In genomic region chr1:31460027-31460426, GRCh38 we compare ENCODE assay signal across 13 cellular contexts. TPM values are rescaled to one million over a fixed set of nuclear protein-coding genes. Genes with fewer than 3 reads are reported as not detected.
DNase-seq lines count a peak whose midpoint lies in the region; ATAC-seq, FAIRE-seq and TF ChIP-seq lines count a peak whose summit lies in the region.
"Had no signal": no experiment of that assay in that cellular context is flagged by ENCODE, and none has a peak within 500 bp of the region (broad histone marks: within the 10 kb centered on the region; RNA-seq: fewer than 3 reads in every experiment).

No MANE protein-coding gene starts in this region.

- no peaks in the 10 kb centered on the region for H3K79me2 ChIP-seq in GM12878 (ENCODE audit: control insufficient read depth, insufficient read depth, low read length)

- 13% methylated on average over 6 of the region's 6 CpGs for WGBS in GM12878 (ENCODE audit: insufficient coverage, insufficient replicate concordance, low lambda C conversion rate, missing lambda C conversion rate)
- WGBS in liver: 64% methylated on average over 6 of the region's 6 CpGs

- H3K36me3 Mint-ChIP-seq in HFFc6 (ENCODE audit: low read depth): peaks cover 29% of the 10 kb centered on the region

- H3K36me3 ChIP-seq in BJ (ENCODE audit: control insufficient read depth, insufficient read depth, low read length) (no peaks in the 10 kb centered on the region), GM12878 (ENCODE audit: control insufficient read depth in 2 of 2, insufficient read depth in 2 of 2, low read length in 1 of 2) (no peaks in the 10 kb centered on the region), liver (ENCODE audit: control insufficient read depth in 4 of 4, insufficient read depth in 3 of 4, low read depth in 1 of 4, low read length in 3 of 4) (no peaks in the 10 kb centered on the region)

- POLR2A ChIA-PET in BJ (lab: Charles Lee): no interaction called here
- POLR2A ChIA-PET in GM12878 (lab: Charles Lee): interaction anchor here (1.4 kb wide), 2 partner anchors 17 to 89 kb away, joined by 3 to 4 read pairs; no protein-coding TSS in a partner anchor

- H3K27me3 ChIP-seq in BJ (ENCODE audit: control insufficient read depth, insufficient read depth, low read length): peaks cover 8% of the 10 kb centered on the region
- no peaks in the 10 kb centered on the region for H3K27me3 ChIP-seq in GM12878 (replicated peaks in 1 of 2; ENCODE audit: control insufficient read depth in 2 of 2, insufficient read depth in 2 of 2, low read length in 1 of 2)
- no peaks in the 10 kb centered on the region for H3K27me3 ChIP-seq in liver (ENCODE audit: control insufficient read depth in 4 of 4, insufficient read depth in 4 of 4, low read length in 3 of 4)

- H3K27ac ChIP-seq in GM12878 (ENCODE audit: control insufficient read depth, insufficient read depth): no peak overlapping the region
- no peak overlapping the region for H3K27ac ChIP-seq in liver (ENCODE audit: low read depth in 1 of 2, low read length in 2 of 2)

- no peak for ATAC-seq in GM12878

- H3K4me1 ChIP-seq in GM12878 (ENCODE audit: control insufficient read depth, insufficient read depth, low read length) (no peaks in the 10 kb centered on the region), liver (ENCODE audit: control insufficient read depth in 4 of 4, insufficient read depth in 4 of 4, low read length in 3 of 4) (no peaks in the 10 kb centered on the region)

- peaks cover 37% of the 10 kb centered on the region for H3K9me3 Mint-ChIP-seq in HFFc6

- no peak overlapping the region for H2AFZ ChIP-seq in GM12878 (ENCODE audit: control insufficient read depth, low read depth, low read length)

- in situ Hi-C loops in GM12878 (cut with MboI): no loop called here

- no peak overlapping the region for H3K27ac Mint-ChIP-seq in HFFc6
- H3K27ac Mint-ChIP-seq: memory B cell had no signal

- no peak overlapping the region for H3K4me3 Mint-ChIP-seq in HFFc6
- H3K4me3 Mint-ChIP-seq: memory B cell had no signal

- RAD21 ChIA-PET in GM12878 (lab: Charles Lee; ENCODE audit: unreplicated experiment): interaction anchor here (0.7 to 4.2 kb wide), 5 partner anchors 46 to 89 kb away, joined by 3 to 35 read pairs (median 7); no protein-coding TSS in a partner anchor

- no peak for TF ChIP-seq EP300 in GM12878 (IDR thresholded peaks at IDR 0.05; ENCODE audit: borderline replicate concordance in 1 of 2, control insufficient read depth in 1 of 2, low read depth in 2 of 2, low read length in 2 of 2)

- CTCF ChIA-PET in BJ (lab: Yijun Ruan, JAX) (interaction anchor here (0.7 to 4.2 kb wide), 4 partner anchors 10 to 329 kb away, joined by 3 to 31 read pairs (median 4); no protein-coding TSS in a partner anchor), GM12878 (lab: Yijun Ruan, JAX) (interaction anchor here (1.6 to 4.2 kb wide), 5 partner anchors 13 to 135 kb away, joined by 4 to 55 read pairs (median 14); no protein-coding TSS in a partner anchor)

- H3K9me3 ChIP-seq in GM12878 (replicated peaks; ENCODE audit: control insufficient read depth, insufficient read depth, low read length) (peaks cover 12% of the 10 kb centered on the region), liver (ENCODE audit: control insufficient read depth in 4 of 4, low read length in 3 of 4) (peaks cover 9 to 13% (median 11%) of the 10 kb centered on the region in 4 donors)

- peaks cover 52% of the 10 kb centered on the region for H3K27me3 Mint-ChIP-seq in HFFc6 (ENCODE audit: insufficient read depth)

- SMC1A ChIA-PET in GM12878 (lab: Charles Lee; ENCODE audit: uncharacterized antibody, unreplicated experiment): interaction anchor here (0.6 to 4.2 kb wide), 4 partner anchors 8 to 89 kb away, joined by 3 to 44 read pairs (median 20); no protein-coding TSS in a partner anchor

- no peak for TF ChIP-seq POLR2A in GM12878 (IDR thresholded peaks at IDR 0.05; ENCODE audit: low read depth, low read length)

- H3K4me3 ChIP-seq in BJ (ENCODE audit: low read depth, low read length) (no peak overlapping the region), GM12878 (no peak overlapping the region), liver (ENCODE audit: low read depth in 1 of 3, low read length in 3 of 3) (no peak overlapping the region)

- BruUV-seq in GM12878 (replicated peaks; lab: Mats Ljungman, UMichigan): no TSS peak

- TF ChIP-seq RAD21 in GM12878 (IDR thresholded peaks at IDR 0.05; ENCODE audit: insufficient read depth, low read depth, low read length) (no peak), liver (IDR thresholded peaks at IDR 0.05) (peak; percentile 52 to 61)

- no peaks in the 10 kb centered on the region for H4K20me1 ChIP-seq in GM12878 (ENCODE audit: control insufficient read depth, insufficient read depth)

- H3K4me2 ChIP-seq in GM12878 (ENCODE audit: control insufficient read depth, insufficient read depth): no peak overlapping the region

- intact Hi-C loops in GM12878 (cut with micrococcal nuclease; ENCODE audit: unreplicated experiment): loop anchor here (5.0 kb wide), 2 partner anchors 47 to 87 kb away; no protein-coding TSS in a partner anchor
- intact Hi-C loops in head of caudate nucleus (cut with DNase I): no loop called here

- TF ChIP-seq CTCF in BJ (IDR thresholded peaks at IDR 0.05; ENCODE audit: insufficient read depth, low read depth, low read length): 0 out of 2 replicates have a peak, but pooled peaks have one; percentile 20
- TF ChIP-seq CTCF in HFFc6 (IDR thresholded peaks at IDR 0.05): peak; percentile 75
- TF ChIP-seq CTCF in GM12878 (IDR thresholded peaks at IDR 0.05 in 2 of 3, conservative IDR thresholded peaks at IDR 0.05 in 1 of 3; ENCODE audit: control insufficient read depth in 2 of 3, extremely low read depth in 1 of 3, insufficient read depth in 1 of 3, low read depth in 3 of 3, low read length in 3 of 3): peak in 1 of 3 experiments; percentile 7; a peak in 1 of 6 replicates
- TF ChIP-seq CTCF in liver (IDR thresholded peaks at IDR 0.05; ENCODE audit: low read depth, low read length, missing input control): no peak

- DNase-seq in BJ (ENCODE audit: low read depth) (no peak), HFFc6 (no peak), GM12878 (ENCODE audit: low read depth, low spot score) (no peak), NCI-H510A treated with DMSO at 0.1 percent for 48 hours (lab: John Stamatoyannopoulos, UW) (no peak), OCI-M2 (lab: John Stamatoyannopoulos, UW; ENCODE audit: unreplicated experiment) (no peak), 8988T (no peak), head of caudate nucleus (no peak)
- DNase-seq: activated gamma-delta T cell; stimulated activated naive CD4-positive, alpha-beta T cell had no signal

- H3K9ac ChIP-seq in GM12878 (ENCODE audit: control insufficient read depth, insufficient read depth, low read length): no peak overlapping the region
- H3K9ac ChIP-seq in liver (ENCODE audit: low read depth in 1 of 2, low read length in 2 of 2): no peak overlapping the region

- H3K4me1 Mint-ChIP-seq in HFFc6 (ENCODE audit: low read depth): no peaks in the 10 kb centered on the region
- H3K4me1 Mint-ChIP-seq: memory B cell had no signal

- FAIRE-seq in GM12878 (lab: Jason Lieb, UNC): no peak
- FAIRE-seq: G401.6, GM19239 had no signal

TF ChIP-seq in GM12878, 131 proteins besides CTCF, POLR2A, EP300 and RAD21:
- TF ChIP-seq SMC3 (IDR thresholded peaks at IDR 0.05; ENCODE audit: borderline replicate concordance, low read length) (peak; percentile 30; the same call in 1 of the 2 replicates), PML (IDR thresholded peaks at IDR 0.05; ENCODE audit: low read length) (no peak)

TF ChIP-seq in liver, 16 proteins besides CTCF, POLR2A, EP300 and RAD21 (continues in another document):
- TF ChIP-seq HNF4G (IDR thresholded peaks at IDR 0.05): peak; percentile 21
- TF ChIP-seq, protein P1, sequence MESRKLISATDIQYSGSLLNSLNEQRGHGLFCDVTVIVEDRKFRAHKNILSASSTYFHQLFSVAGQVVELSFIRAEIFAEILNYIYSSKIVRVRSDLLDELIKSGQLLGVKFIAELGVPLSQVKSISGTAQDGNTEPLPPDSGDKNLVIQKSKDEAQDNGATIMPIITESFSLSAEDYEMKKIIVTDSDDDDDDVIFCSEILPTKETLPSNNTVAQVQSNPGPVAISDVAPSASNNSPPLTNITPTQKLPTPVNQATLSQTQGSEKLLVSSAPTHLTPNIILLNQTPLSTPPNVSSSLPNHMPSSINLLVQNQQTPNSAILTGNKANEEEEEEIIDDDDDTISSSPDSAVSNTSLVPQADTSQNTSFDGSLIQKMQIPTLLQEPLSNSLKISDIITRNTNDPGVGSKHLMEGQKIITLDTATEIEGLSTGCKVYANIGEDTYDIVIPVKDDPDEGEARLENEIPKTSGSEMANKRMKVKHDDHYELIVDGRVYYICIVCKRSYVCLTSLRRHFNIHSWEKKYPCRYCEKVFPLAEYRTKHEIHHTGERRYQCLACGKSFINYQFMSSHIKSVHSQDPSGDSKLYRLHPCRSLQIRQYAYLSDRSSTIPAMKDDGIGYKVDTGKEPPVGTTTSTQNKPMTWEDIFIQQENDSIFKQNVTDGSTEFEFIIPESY (IDR thresholded peaks at IDR 0.05): no peak

RNA-seq across cellular contexts. Expression of gene SERINC2, which starts 47.0 kb away (rescaled TPM):
- polyA plus RNA-seq in BJ (2011; rRNA removed) (73.7 and 109 TPM in 2 replicates), GM12878 (2011; rRNA removed) (2.5 and 9.4 TPM in 2 replicates), GM12878 (2014; fragmentation: Illumina TruSeq; extraction: Trizol) (0.32 TPM in 1 of 2 replicates, not detected in the other), GM12878 (2014; fragmentation: Nextera tagmentation; extraction: Ambion mirVana) (under 1 TPM; 0.02 to 0.05 TPM), GM12878 (2014; rRNA removed) (0.72 and 1.0 TPM in 2 replicates), GM12878 (2016; fragmentation: Nextera tagmentation; extraction: Ambion mirVana) (under 1 TPM; 0.72 to 0.88 TPM), liver (10 to 100 TPM; 49.6 to 66.4 TPM)
- 90.4 and 104 TPM in 2 replicates for polyA minus RNA-seq in BJ (2011; rRNA and poly(A)+ RNA removed)
- total RNA-seq in HFFc6 (2021; fragmentation: NEBNext Ultra II Directional; extraction: Animal tissue kit (Norgen Biotek cat#: 25700)): 100 to 1,000 TPM; 184 to 276 (median 207) TPM
- total RNA-seq in GM12878 (2013; cell fraction: nucleolus; rRNA removed): 0.24 TPM in 1 of 2 replicates, not detected in the other
- total RNA-seq in GM12878 (2014; rRNA removed) (0.11 and 0.45 TPM in 2 replicates), GM12878 (2014; rRNA removed; fragmentation: Illumina TruSeq; extraction: Trizol) (0.22 and 0.28 TPM in 2 replicates), GM12878 (2021) (0.54 and 0.82 TPM in 2 replicates), liver (10 to 100 TPM in 1 of 2 donors, 1 to 10 TPM in 1; 4.9 to 27.8 TPM)
- polyA plus RNA-seq in GM12878 (2011; ENCODE audit: low read depth): 0.41 TPM
- 15.6 and 18.0 TPM in 2 replicates for polyA plus RNA-seq in GM12878 (2011; cell fraction: cytosol; rRNA removed)
- 18.3 and 23.5 TPM in 2 replicates for polyA plus RNA-seq in GM12878 (2011; cell fraction: nucleus; rRNA removed)
- polyA plus RNA-seq in GM12878 (2012): 1.3 and 1.9 TPM in 2 replicates
- polyA minus RNA-seq in GM12878 (2011; rRNA and poly(A)+ RNA removed): 9.0 and 14.5 TPM in 2 replicates
- polyA minus RNA-seq in GM12878 (2011; cell fraction: cytosol; rRNA and poly(A)+ RNA removed): 5.4 and 6.8 TPM in 2 replicates
- polyA minus RNA-seq in GM12878 (2011; cell fraction: nucleus; rRNA and poly(A)+ RNA removed): 9.2 and 15.2 TPM in 2 replicates

Comparison
In these comparisons a context has a peak if more than half of its experiments do, and no peak if none do; other contexts are left out.
1. RNA of gene SERINC2, which starts 47.0 kb away (total RNA-seq): 184 to 276 TPM in HFFc6; 4.9 to 27.8 TPM in liver and 0.11 to 0.82 TPM in GM12878; every median in the first group is over 4 times any median in the second.